Comparison of ENCODE assay signal across 10 cellular contexts in the genomic region with DNA sequence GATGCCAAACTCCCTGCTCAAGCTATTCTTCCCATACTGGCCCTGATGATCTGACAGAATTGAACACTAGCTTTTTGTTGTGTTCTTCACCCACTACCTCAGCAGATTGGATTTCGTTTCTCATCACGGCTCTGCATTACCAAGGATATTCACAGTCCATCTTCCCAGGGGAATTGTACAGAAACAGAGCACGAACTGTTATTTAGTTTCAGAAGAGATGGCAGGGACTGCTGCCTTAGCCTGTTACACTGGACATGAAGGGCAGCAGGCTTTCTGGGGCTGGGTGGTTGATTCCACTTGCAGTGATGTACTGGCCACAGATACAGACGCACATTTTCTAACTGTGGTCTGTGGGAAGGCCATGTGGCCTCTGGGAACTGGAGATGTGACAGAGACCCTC.
DNase-seq lines count a peak whose midpoint lies in the region; ATAC-seq and TF ChIP-seq lines count a peak whose summit lies in the region.
"Had no signal": no experiment of that assay in that cellular context is flagged by ENCODE, and none has a peak within 500 bp of the region (broad histone marks: within the 10 kb centered on the region; RNA-seq: fewer than 3 reads in every experiment).

No MANE protein-coding gene starts in this region.

- TF ChIP-seq CTCF in activated B cell treated with CpG ODN at 0.5 μM for 24 hours (IDR thresholded peaks at IDR 0.05): no peak
- no peak for TF ChIP-seq CTCF in fibroblast of villous mesenchyme (IDR thresholded peaks at IDR 0.05; ENCODE audit: insufficient read depth, low read depth, low read length)

- intact Hi-C loops in activated B cell treated with CpG ODN at 0.5 μM for 24 hours (cut with micrococcal nuclease): no loop called here

- H3K4me3 ChIP-seq in fibroblast of villous mesenchyme (ENCODE audit: low read depth, low read length): no peak overlapping the region
- H3K4me3 ChIP-seq: A549 had no signal

- no peaks in the 10 kb centered on the region for H3K27me3 Mint-ChIP-seq in activated B cell treated with CpG ODN at 0.5 μM for 24 hours

- H3K27ac Mint-ChIP-seq in activated B cell treated with CpG ODN at 0.5 μM for 24 hours: peak overlapping the region; percentile 83
- H3K27ac Mint-ChIP-seq in stimulated activated effector memory CD8-positive, alpha-beta T cell treated with anti-CD3 and anti-CD28 coated beads, Interleukin-12 subunit alpha, Interleukin-12 subunit beta, amount 100 ng/mL, for 72 hours: peak overlapping the region; percentile 78

- peak overlapping the region; percentile 55 for H3K4me3 Mint-ChIP-seq in activated B cell treated with CpG ODN at 0.5 μM for 24 hours
- H3K4me3 Mint-ChIP-seq in stimulated activated effector memory CD8-positive, alpha-beta T cell treated with anti-CD3 and anti-CD28 coated beads, Interleukin-12 subunit alpha, Interleukin-12 subunit beta, amount 100 ng/mL, for 72 hours: peak overlapping the region; percentile 56

- DNase-seq in NCI-H82 (lab: John Stamatoyannopoulos, UW): peak; percentile 3
- DNase-seq in NCI-H82 treated with DMSO at 0.1 percent for 48 hours (lab: John Stamatoyannopoulos, UW; ENCODE audit: unreplicated experiment): no peak
- DNase-seq in activated B cell treated with CpG ODN at 0.5 μM for 24 hours: no peak
- peak; percentile 18 for DNase-seq in fibroblast of villous mesenchyme (ENCODE audit: low read depth)
- DNase-seq in stimulated activated effector memory CD8-positive, alpha-beta T cell treated with anti-CD3 and anti-CD28 coated beads, Interleukin-12 subunit alpha, Interleukin-12 subunit beta, amount 100 ng/mL, for 72 hours (ENCODE audit: low spot score in 2 of 2): no peak
- no peak for DNase-seq in HuH-7 (ENCODE audit: low spot score)
- DNase-seq in EL: no peak
- DNase-seq: KBM-7 had no signal

- CTCF ChIA-PET in activated B cell treated with CpG ODN at 0.5 μM for 24 hours (lab: Charles Lee): interaction anchor here (0.9 to 2.7 kb wide), 6 partner anchors 19 to 467 kb away, joined by 5 to 16 read pairs (median 8); no protein-coding TSS in a partner anchor

- POLR2A ChIA-PET in activated B cell treated with CpG ODN at 0.5 μM for 24 hours (lab: Charles Lee): interaction anchor here (0.6 to 2.5 kb wide), 11 partner anchors 9 to 303 kb away, joined by 3 to 21 read pairs (median 4); no protein-coding TSS in a partner anchor

- H3K4me1 Mint-ChIP-seq in activated B cell treated with CpG ODN at 0.5 μM for 24 hours: peaks cover 91% of the 10 kb centered on the region
- H3K4me1 Mint-ChIP-seq in stimulated activated effector memory CD8-positive, alpha-beta T cell treated with anti-CD3 and anti-CD28 coated beads, Interleukin-12 subunit alpha, Interleukin-12 subunit beta, amount 100 ng/mL, for 72 hours: peaks cover 77% of the 10 kb centered on the region

- H3K36me3 Mint-ChIP-seq in activated B cell treated with CpG ODN at 0.5 μM for 24 hours (ENCODE audit: low read depth): peaks cover 35% of the 10 kb centered on the region
- peaks cover 66% of the 10 kb centered on the region for H3K36me3 Mint-ChIP-seq in stimulated activated effector memory CD8-positive, alpha-beta T cell treated with anti-CD3 and anti-CD28 coated beads, Interleukin-12 subunit alpha, Interleukin-12 subunit beta, amount 100 ng/mL, for 72 hours

- no peak for ATAC-seq in activated B cell treated with CpG ODN at 0.5 μM for 24 hours (ENCODE audit: low read depth)
- no peak for ATAC-seq in stimulated activated effector memory CD8-positive, alpha-beta T cell treated with anti-CD3 and anti-CD28 coated beads, Interleukin-12 subunit alpha, Interleukin-12 subunit beta, amount 100 ng/mL, for 72 hours
- no peak for ATAC-seq in GM19023 (IDR thresholded peaks at IDR 0.05; ENCODE audit: unreplicated experiment)
- ATAC-seq: A549 had no signal

- no peaks in the 10 kb centered on the region for H3K9me3 Mint-ChIP-seq in activated B cell treated with CpG ODN at 0.5 μM for 24 hours
- H3K9me3 Mint-ChIP-seq in stimulated activated effector memory CD8-positive, alpha-beta T cell treated with anti-CD3 and anti-CD28 coated beads, Interleukin-12 subunit alpha, Interleukin-12 subunit beta, amount 100 ng/mL, for 72 hours: no peaks in the 10 kb centered on the region

Comparison
In these comparisons a context has a peak if more than half of its experiments do, and no peak if none do; other contexts are left out.
1. DNase-seq: peak in NCI-H82 (single experiment) and fibroblast of villous mesenchyme (single experiment); none in NCI-H82 treated with DMSO at 0.1 percent for 48 hours (single experiment), activated B cell treated with CpG ODN at 0.5 μM for 24 hours (single experiment), stimulated activated effector memory CD8-positive, alpha-beta T cell treated with anti-CD3 and anti-CD28 coated beads, Interleukin-12 subunit alpha, Interleukin-12 subunit beta, amount 100 ng/mL, for 72 hours (0 of 2), HuH-7 (single experiment) and EL (single experiment).